8 cellular contexts compared by ENCODE assay signal in genomic region chr2:144523606-144524131, GRCh38. TPM values are rescaled to one million over a fixed set of nuclear protein-coding genes. Genes with fewer than 3 reads are reported as not detected.
DNase-seq lines count a peak whose midpoint lies in the region; ATAC-seq, FAIRE-seq and TF ChIP-seq lines count a peak whose summit lies in the region.

No MANE protein-coding gene starts in this region.

- TF ChIP-seq CTCF in fibroblast of lung (conservative IDR thresholded peaks at IDR 0.05 in 1 of 2, IDR thresholded peaks at IDR 0.05 in 1 of 2; ENCODE audit: low read depth in 1 of 2, low read length in 2 of 2): no peak
- no peak for TF ChIP-seq CTCF in parathyroid adenoma (IDR thresholded peaks at IDR 0.05)

- no peak for DNase-seq in H54 (ENCODE audit: insufficient read length, low spot score)
- DNase-seq in SJSA1 (ENCODE audit: low read depth in 1 of 2, low spot score in 2 of 2): peak in 1 of 2 experiments; percentile 49
- DNase-seq in fibroblast of lung (ENCODE audit: low read depth in 2 of 2): peak in 1 of 2 donors; percentile 42
- no peak for DNase-seq in NK-92 (lab: John Stamatoyannopoulos, UW; ENCODE audit: unreplicated experiment)
- DNase-seq in GM12891 (ENCODE audit: insufficient read length, low spot score): no peak

- no peak for ATAC-seq in GM21737 (IDR thresholded peaks at IDR 0.05; ENCODE audit: unreplicated experiment)
- ATAC-seq in GM19467 (IDR thresholded peaks at IDR 0.05; ENCODE audit: unreplicated experiment): no peak

- no peaks in the 10 kb centered on the region for H3K27me3 ChIP-seq in SJSA1 (replicated peaks)
- H3K27me3 ChIP-seq in fibroblast of lung (ENCODE audit: control insufficient read depth, insufficient read depth, low read length): no peaks in the 10 kb centered on the region
- peaks cover 5% of the 10 kb centered on the region for H3K27me3 ChIP-seq in parathyroid adenoma (ENCODE audit: control insufficient read depth, insufficient read depth, low read length)

- H3K4me3 ChIP-seq in SJSA1 (peak overlapping the region; percentile 43), fibroblast of lung (replicated peaks in 1 of 4; ENCODE audit: control extremely low read depth in 1 of 4, insufficient read depth in 1 of 4, low read depth in 3 of 4, low read length in 4 of 4) (peak overlapping the region; percentile 59 to 71 (median 66)), parathyroid adenoma (ENCODE audit: low read depth, low read length) (no peak overlapping the region)

- peak overlapping the region; percentile 51 for H3K9ac ChIP-seq in fibroblast of lung (ENCODE audit: insufficient read depth, low read length)
- no peak overlapping the region for H3K9ac ChIP-seq in parathyroid adenoma

- H3K27ac ChIP-seq in SJSA1: peak overlapping the region; percentile 25; the same call in 1 of the 2 replicates
- peak overlapping the region; percentile 72 for H3K27ac ChIP-seq in fibroblast of lung (ENCODE audit: insufficient read depth, low read length)
- H3K27ac ChIP-seq in parathyroid adenoma: no peak overlapping the region

- H4K20me1 ChIP-seq in fibroblast of lung (ENCODE audit: control insufficient read depth, extremely low read depth, insufficient read depth, low read length): no peaks in the 10 kb centered on the region

- TF ChIP-seq POLR2A in H54 (IDR thresholded peaks at IDR 0.05; ENCODE audit: low read depth, low read length): no peak
- no peak for TF ChIP-seq POLR2A in GM12891 (IDR thresholded peaks at IDR 0.05; ENCODE audit: low read depth, low read length)

- peak overlapping the region; percentile 84 for H3K4me2 ChIP-seq in fibroblast of lung (ENCODE audit: extremely low read depth, insufficient read depth, low read length)
- peak overlapping the region; percentile 14 for H3K4me2 ChIP-seq in parathyroid adenoma (ENCODE audit: low read length)

- H2AFZ ChIP-seq in fibroblast of lung (ENCODE audit: low read length) (peak overlapping the region; percentile 75), parathyroid adenoma (no peak overlapping the region)

- H3K4me1 ChIP-seq in SJSA1 (replicated peaks) (peaks cover 31% of the 10 kb centered on the region), fibroblast of lung (ENCODE audit: control insufficient read depth, extremely low read depth, insufficient read depth, low read length) (peaks cover 3% of the 10 kb centered on the region), parathyroid adenoma (no peaks in the 10 kb centered on the region)

- H3K36me3 ChIP-seq in SJSA1 (no peaks in the 10 kb centered on the region), fibroblast of lung (ENCODE audit: control insufficient read depth, insufficient read depth, low read length) (no peaks in the 10 kb centered on the region), parathyroid adenoma (ENCODE audit: control insufficient read depth, insufficient read depth, low read length) (no peaks in the 10 kb centered on the region)

- peaks cover 10% of the 10 kb centered on the region for H3K79me2 ChIP-seq in fibroblast of lung (ENCODE audit: control insufficient read depth, insufficient read depth, low read length)
- H3K79me2 ChIP-seq in parathyroid adenoma: no peaks in the 10 kb centered on the region

- H3K9me3 ChIP-seq in SJSA1 (replicated peaks): no peaks in the 10 kb centered on the region
- no peaks in the 10 kb centered on the region for H3K9me3 ChIP-seq in fibroblast of lung (ENCODE audit: control insufficient read depth, insufficient read depth, low read depth, low read length)
- H3K9me3 ChIP-seq in parathyroid adenoma (ENCODE audit: control insufficient read depth, low read length): no peaks in the 10 kb centered on the region

- peak; percentile 38 for FAIRE-seq in H54 (lab: Jason Lieb, UNC)
- FAIRE-seq in GM12891 (lab: Jason Lieb, UNC): no peak

TF ChIP-seq in GM12891, 5 proteins besides CTCF, POLR2A, EP300 and RAD21:
- TF ChIP-seq TAF1 (IDR thresholded peaks at IDR 0.05; ENCODE audit: low read depth, low read length): no peak
- TF ChIP-seq SPI1 (IDR thresholded peaks at IDR 0.05; ENCODE audit: low read depth, low read length): no peak
- TF ChIP-seq PAX5 (IDR thresholded peaks at IDR 0.05; ENCODE audit: insufficient read depth, low read length, severe bottlenecking): no peak
- no peak for TF ChIP-seq POU2F2 (IDR thresholded peaks at IDR 0.05; ENCODE audit: low read depth, low read length)
- no peak for TF ChIP-seq POLR2AphosphoS5 (IDR thresholded peaks at IDR 0.05; ENCODE audit: low read depth, low read length)

RNA-seq across cellular contexts. Expression of gene ZEB2, which starts 3.8 kb away (rescaled TPM):
- total RNA-seq in SJSA1 (2014; rRNA removed; shearing (Covaris generic)): 40.0 and 48.0 TPM in 2 replicates
- 68.8 and 91.0 TPM in 2 replicates for total RNA-seq in fibroblast of lung
- polyA plus RNA-seq in fibroblast of lung: 62.7 and 130 TPM in 2 replicates
- polyA plus RNA-seq in fibroblast of lung (2012): 35.8 and 75.9 TPM in 2 replicates
- polyA minus RNA-seq in fibroblast of lung (ENCODE audit: low replicate concordance): 89.0 and 128 TPM in 2 replicates
- polyA plus RNA-seq in GM12891 (2012; ENCODE audit: low read depth, missing spikeins): 1.3 TPM
